2 cellular contexts compared by ENCODE assay signal in genomic region chr3:8705575-8705974, GRCh38.
TF ChIP-seq lines count a peak whose summit lies in the region.

No MANE protein-coding gene starts in this region.

TF ChIP-seq in HepG2, 621 proteins besides CTCF, POLR2A, EP300 and RAD21:
- TF ChIP-seq CENPBD1 (CRISPR knock-in tag; IDR thresholded peaks at IDR 0.05; ENCODE audit: borderline replicate concordance, low read depth) (no peak), SCMH1 (CRISPR knock-in tag; IDR thresholded peaks at IDR 0.05; ENCODE audit: borderline replicate concordance) (no peak), POLR2AphosphoS2 (IDR thresholded peaks at IDR 0.05; ENCODE audit: low read depth, low read length) (no peak), ZNF274 (CRISPR knock-in tag; IDR thresholded peaks at IDR 0.05) (peak; percentile 91; the same call in 1 of the 2 replicates), NFYB (CRISPR knock-in tag; IDR thresholded peaks at IDR 0.05) (no peak), MAFF (IDR thresholded peaks at IDR 0.05; ENCODE audit: low read depth, low read length) (no peak), ZNF598 (CRISPR knock-in tag; IDR thresholded peaks at IDR 0.05; ENCODE audit: borderline replicate concordance) (no peak), CREB1 (IDR thresholded peaks at IDR 0.05) (peak; percentile 38; the same call in 1 of the 2 replicates), CREB1 (CRISPR knock-in tag; IDR thresholded peaks at IDR 0.05) (no peak), TFDP2 (CRISPR knock-in tag; IDR thresholded peaks at IDR 0.05) (no peak), ATF2 (CRISPR knock-in tag; IDR thresholded peaks at IDR 0.05) (no peak)

TF ChIP-seq in K562, 482 proteins besides CTCF, POLR2A, EP300 and RAD21:
- TF ChIP-seq ZNF318 (IDR thresholded peaks at IDR 0.05; ENCODE audit: borderline replicate concordance in 1 of 2, low read depth in 1 of 2) (no peak), CBX3 (IDR thresholded peaks at IDR 0.05; ENCODE audit: borderline replicate concordance in 1 of 2, low read length in 2 of 2) (no peak), GABPB1 (CRISPR knock-in tag; IDR thresholded peaks at IDR 0.05) (no peak), ELF4 (CRISPR knock-in tag; IDR thresholded peaks at IDR 0.05) (no peak)
